ENCODE assay signal across 29 cellular contexts in the genomic region with DNA sequence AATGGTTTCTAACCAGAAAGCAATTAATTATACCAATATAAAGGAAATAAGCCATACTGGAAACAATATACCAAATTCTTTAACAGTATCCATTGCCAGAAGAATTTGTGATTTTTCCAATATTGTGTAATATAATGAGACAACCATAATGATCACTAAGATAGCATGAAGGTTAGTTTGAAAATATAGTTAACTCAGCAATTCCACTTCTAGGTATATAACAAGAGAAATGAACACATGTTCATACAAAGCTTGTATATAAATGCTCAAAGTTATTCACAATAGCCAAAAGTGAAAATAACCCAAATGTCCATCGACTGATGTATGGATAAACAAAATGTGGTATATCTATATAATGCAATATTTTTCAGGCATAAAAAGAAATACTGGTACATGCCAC.
"Had no signal": no experiment of that assay in that cellular context is flagged by ENCODE, and none has a peak within 500 bp of the region (broad histone marks: within the 10 kb centered on the region; RNA-seq: fewer than 3 reads in every experiment).

No MANE protein-coding gene starts in this region.

- H3K27ac Mint-ChIP-seq: activated CD4-positive, alpha-beta memory T cell treated with anti-CD3 and anti-CD28 coated beads, Interleukin-2, amount 10 ng/mL, durations not matched to agents 7 days and 5 days; activated CD4-positive, alpha-beta T cell treated with anti-CD3 and anti-CD28 coated beads, Interleukin-2, amount 10 ng/mL, durations not matched to agents 7 days and 5 days; activated naive CD4-positive, alpha-beta T cell treated with anti-CD3 and anti-CD28 coated beads, Interleukin-2, amount 10 ng/mL, durations not matched to agents 7 days and 5 days; activated naive CD4-positive, alpha-beta T cell treated with anti-CD3 and anti-CD28 coated beads, Interleukin-2, amount 50 U/mL, for 72 hours; activated naive CD8-positive, alpha-beta T cell treated with anti-CD3 and anti-CD28 coated beads, Interleukin-2, amount 10 ng/mL, durations not matched to agents 7 days and 5 days; activated T-cell treated with anti-CD3 and anti-CD28 coated beads, Interleukin-2, amount 50 U/mL, for 24 hours; activated T-cell treated with anti-CD3 and anti-CD28 coated beads, Interleukin-2, amount 50 U/mL, for 72 hours; effector memory CD8-positive, alpha-beta T cell; WTC11 had no signal

- H3K27ac ChIP-seq: body of pancreas, esophagus muscularis mucosa, foreskin keratinocyte, gastrocnemius medialis, heart right ventricle had no signal

- H3K4me1 ChIP-seq: body of pancreas, foreskin keratinocyte, gastrocnemius medialis had no signal

- H3K9me3 Mint-ChIP-seq: activated CD4-positive, alpha-beta memory T cell treated with anti-CD3 and anti-CD28 coated beads, Interleukin-2, amount 10 ng/mL, durations not matched to agents 7 days and 5 days; activated CD4-positive, alpha-beta T cell treated with anti-CD3 and anti-CD28 coated beads, Interleukin-2, amount 10 ng/mL, durations not matched to agents 7 days and 5 days; activated naive CD4-positive, alpha-beta T cell treated with anti-CD3 and anti-CD28 coated beads, Interleukin-2, amount 10 ng/mL, durations not matched to agents 7 days and 5 days; activated naive CD4-positive, alpha-beta T cell treated with anti-CD3 and anti-CD28 coated beads, Interleukin-2, amount 50 U/mL, for 72 hours; activated naive CD8-positive, alpha-beta T cell treated with anti-CD3 and anti-CD28 coated beads, Interleukin-2, amount 10 ng/mL, durations not matched to agents 7 days and 5 days; activated T-cell treated with anti-CD3 and anti-CD28 coated beads, Interleukin-2, amount 50 U/mL, for 24 hours; activated T-cell treated with anti-CD3 and anti-CD28 coated beads, Interleukin-2, amount 50 U/mL, for 72 hours; effector memory CD8-positive, alpha-beta T cell; WTC11 had no signal

- H3K9me3 ChIP-seq: body of pancreas, esophagus muscularis mucosa, gastrocnemius medialis, heart right ventricle had no signal

- ATAC-seq: activated naive CD4-positive, alpha-beta T cell treated with anti-CD3 and anti-CD28 coated beads, Interleukin-2, amount 50 U/mL, for 72 hours; activated T-cell treated with anti-CD3 and anti-CD28 coated beads, Interleukin-2, amount 50 U/mL, for 72 hours; body of pancreas; effector memory CD8-positive, alpha-beta T cell; foreskin keratinocyte; gastrocnemius medialis; heart right ventricle; WTC11 had no signal

- H3K27me3 Mint-ChIP-seq: activated CD4-positive, alpha-beta memory T cell treated with anti-CD3 and anti-CD28 coated beads, Interleukin-2, amount 10 ng/mL, durations not matched to agents 7 days and 5 days; activated CD4-positive, alpha-beta T cell treated with anti-CD3 and anti-CD28 coated beads, Interleukin-2, amount 10 ng/mL, durations not matched to agents 7 days and 5 days; activated naive CD4-positive, alpha-beta T cell treated with anti-CD3 and anti-CD28 coated beads, Interleukin-2, amount 10 ng/mL, durations not matched to agents 7 days and 5 days; activated naive CD8-positive, alpha-beta T cell treated with anti-CD3 and anti-CD28 coated beads, Interleukin-2, amount 10 ng/mL, durations not matched to agents 7 days and 5 days; activated T-cell treated with anti-CD3 and anti-CD28 coated beads, Interleukin-2, amount 50 U/mL, for 24 hours; effector memory CD8-positive, alpha-beta T cell had no signal

- H3K27me3 ChIP-seq: body of pancreas, esophagus muscularis mucosa, foreskin keratinocyte, gastrocnemius medialis, heart right ventricle had no signal

- H3K4me3 Mint-ChIP-seq: activated CD4-positive, alpha-beta memory T cell treated with anti-CD3 and anti-CD28 coated beads, Interleukin-2, amount 10 ng/mL, durations not matched to agents 7 days and 5 days; activated CD4-positive, alpha-beta T cell treated with anti-CD3 and anti-CD28 coated beads, Interleukin-2, amount 10 ng/mL, durations not matched to agents 7 days and 5 days; activated naive CD4-positive, alpha-beta T cell treated with anti-CD3 and anti-CD28 coated beads, Interleukin-2, amount 10 ng/mL, durations not matched to agents 7 days and 5 days; activated naive CD8-positive, alpha-beta T cell treated with anti-CD3 and anti-CD28 coated beads, Interleukin-2, amount 10 ng/mL, durations not matched to agents 7 days and 5 days; activated T-cell treated with anti-CD3 and anti-CD28 coated beads, Interleukin-2, amount 50 U/mL, for 24 hours; activated T-cell treated with anti-CD3 and anti-CD28 coated beads, Interleukin-2, amount 50 U/mL, for 72 hours; effector memory CD8-positive, alpha-beta T cell; WTC11 had no signal

- H3K4me3 ChIP-seq: body of pancreas, esophagus muscularis mucosa, gastrocnemius medialis, heart right ventricle had no signal

- FAIRE-seq: colon had no signal

- DNase-seq: activated CD4-positive, alpha-beta memory T cell treated with anti-CD3 and anti-CD28 coated beads, Interleukin-2, amount 10 ng/mL, durations not matched to agents 7 days and 5 days; activated CD4-positive, alpha-beta T cell treated with anti-CD3 and anti-CD28 coated beads for 1 hour; activated CD4-positive, alpha-beta T cell treated with anti-CD3 and anti-CD28 coated beads for 4 hours; activated CD4-positive, alpha-beta T cell treated with anti-CD3 and anti-CD28 coated beads, Interleukin-2, amount 10 ng/mL, durations not matched to agents 7 days and 5 days; activated CD4-positive, alpha-beta T cell treated with anti-CD3 and anti-CD28 coated beads, Interleukin-2, amount 50 U/mL, for 4 hours; activated CD8-positive, alpha-beta memory T cell treated with anti-CD3 and anti-CD28 coated beads, Interleukin-2, amount 50 U/mL, for 48 hours; activated gamma-delta T cell; activated naive CD4-positive, alpha-beta T cell; activated naive CD4-positive, alpha-beta T cell treated with anti-CD3 and anti-CD28 coated beads, Interleukin-2, amount 10 ng/mL, durations not matched to agents 7 days and 5 days; activated naive CD8-positive, alpha-beta T cell treated with anti-CD3 and anti-CD28 coated beads, Interleukin-2, amount 10 ng/mL, durations not matched to agents 7 days and 5 days; activated T-cell treated with anti-CD3 and anti-CD28 coated beads for 4 hours; activated T-cell treated with anti-CD3 and anti-CD28 coated beads, Interleukin-2, amount 50 U/mL, for 24 hours; activated T-cell treated with anti-CD3 and anti-CD28 coated beads, Interleukin-2, amount 50 U/mL, for 72 hours; body of pancreas; caudate nucleus; cortex of kidney; dermis blood vessel endothelial cell; effector CD4-positive, alpha-beta T cell; effector memory CD8-positive, alpha-beta T cell; erythroblast; foreskin keratinocyte; gastrocnemius medialis; glutamatergic neuron; heart right ventricle; T-helper 2 cell had no signal

- H3K36me3 Mint-ChIP-seq: activated naive CD4-positive, alpha-beta T cell treated with anti-CD3 and anti-CD28 coated beads, Interleukin-2, amount 50 U/mL, for 72 hours; WTC11 had no signal

- H3K4me1 Mint-ChIP-seq: activated CD4-positive, alpha-beta memory T cell treated with anti-CD3 and anti-CD28 coated beads, Interleukin-2, amount 10 ng/mL, durations not matched to agents 7 days and 5 days; activated CD4-positive, alpha-beta T cell treated with anti-CD3 and anti-CD28 coated beads, Interleukin-2, amount 10 ng/mL, durations not matched to agents 7 days and 5 days; activated naive CD4-positive, alpha-beta T cell treated with anti-CD3 and anti-CD28 coated beads, Interleukin-2, amount 10 ng/mL, durations not matched to agents 7 days and 5 days; WTC11 had no signal

- H3K36me3 ChIP-seq: gastrocnemius medialis had no signal
